34 cellular contexts compared by ENCODE assay signal in genomic region chr11:58390551-58391063, GRCh38. TPM values are rescaled to one million over a fixed set of nuclear protein-coding genes. Genes with fewer than 3 reads are reported as not detected.
"Had no signal": no experiment of that assay in that cellular context is flagged by ENCODE, and none has a peak within 500 bp of the region (broad histone marks: within the 10 kb centered on the region; RNA-seq: fewer than 3 reads in every experiment).

No MANE protein-coding gene starts in this region.

- H3K36me3 ChIP-seq: breast epithelium, MG63, Peyer's patch, WERI-Rb-1 had no signal

- H3K27ac ChIP-seq: breast epithelium, Peyer's patch, RWPE1, SK-N-MC, WERI-Rb-1 had no signal

- H3K4me1 ChIP-seq: breast epithelium, Peyer's patch had no signal

- H3K4me3 ChIP-seq: breast epithelium, MG63, Peyer's patch, SK-N-MC had no signal

- DNase-seq: activated CD4-positive, alpha-beta memory T cell treated with anti-CD3 and anti-CD28 coated beads, Interleukin-2, amount 10 ng/mL, durations not matched to agents 7 days and 5 days; activated CD4-positive, alpha-beta T cell treated with anti-CD3 and anti-CD28 coated beads for 36 hours; activated CD4-positive, alpha-beta T cell treated with anti-CD3 and anti-CD28 coated beads, Interleukin-2, amount 50 U/mL, for 1 hour; activated gamma-delta T cell treated with Interleukin-2 at 50 U/mL for 16 hours; activated naive CD4-positive, alpha-beta T cell treated with anti-CD3 and anti-CD28 coated beads, Interleukin-2, amount 10 ng/mL, durations not matched to agents 7 days and 5 days; activated naive CD8-positive, alpha-beta T cell treated with anti-CD3 and anti-CD28 coated beads for 36 hours; activated T-cell treated with anti-CD3 and anti-CD28 coated beads, Interleukin-2, amount 50 U/mL, for 72 hours; anterior cingulate cortex; central memory CD4-positive, alpha-beta T cell; MG63; MV-4-11; NCI-H1092 treated with DMSO at 0.1 percent for 48 hours; NCI-H1417 treated with DMSO at 0.1 percent for 48 hours; NCI-H1694; NCI-H2029; NCI-H2107; NCI-H2171 treated with DMSO at 0.1 percent for 48 hours; NCI-H226; NCI-H526; NCI-H774; NK-92 treated with Interleukin-12 subunit alpha and Interleukin-12 subunit beta, amount 100 ng/mL, for 24 hours; OCI-M1; Peyer's patch; SIG-M5; T-helper 1 cell; WERI-Rb-1 had no signal

- H3K27me3 ChIP-seq: breast epithelium, MG63, Peyer's patch had no signal

- ATAC-seq: activated CD4-positive, alpha-beta T cell treated with anti-CD3 and anti-CD28 coated beads for 36 hours; activated T-cell treated with anti-CD3 and anti-CD28 coated beads, Interleukin-2, amount 50 U/mL, for 72 hours had no signal

- H3K9me3 ChIP-seq: breast epithelium, Peyer's patch had no signal

RNA-seq across cellular contexts. Expression of gene OR5B3, which starts 16.1 kb away (rescaled TPM):
- total RNA-seq: activated CD4-positive, alpha-beta memory T cell treated with anti-CD3 and anti-CD28 coated beads, Interleukin-2, amount 10 ng/mL, durations not matched to agents 7 days and 5 days; activated CD4-positive, alpha-beta T cell treated with anti-CD3 and anti-CD28 coated beads for 36 hours; activated CD8-positive, alpha-beta memory T cell treated with anti-CD3 and anti-CD28 coated beads for 36 hours; activated naive CD8-positive, alpha-beta T cell treated with anti-CD3 and anti-CD28 coated beads for 36 hours; activated T-cell treated with anti-CD3 and anti-CD28 coated beads, Interleukin-2, amount 50 U/mL, for 72 hours; activated T-helper 2 cell treated with anti-CD3 and anti-CD28 coated beads, Interferon-gamma antibody, Interleukin-2, Interleukin-4, amounts not matched to agents 10 μg/mL and 5 μg/mL and 100 μg/mL, durations not matched to agents 14 hours and 24 hours and 36 hours; breast epithelium; NCI-H460; Peyer's patch; T-helper 2 cell treated with Interferon-gamma antibody and Interleukin-4, amounts not matched to agents 100 ng/mL and 5 ng/mL, for 36 hours had no signal
- polyA plus RNA-seq: adipose tissue had no signal

RNA-seq across cellular contexts. Expression of gene OR5B17, which starts 31.7 kb away (rescaled TPM):
- total RNA-seq: activated CD4-positive, alpha-beta memory T cell treated with anti-CD3 and anti-CD28 coated beads, Interleukin-2, amount 10 ng/mL, durations not matched to agents 7 days and 5 days; activated CD4-positive, alpha-beta T cell treated with anti-CD3 and anti-CD28 coated beads for 36 hours; activated CD8-positive, alpha-beta memory T cell treated with anti-CD3 and anti-CD28 coated beads for 36 hours; activated naive CD8-positive, alpha-beta T cell treated with anti-CD3 and anti-CD28 coated beads for 36 hours; activated T-cell treated with anti-CD3 and anti-CD28 coated beads, Interleukin-2, amount 50 U/mL, for 72 hours; activated T-helper 2 cell treated with anti-CD3 and anti-CD28 coated beads, Interferon-gamma antibody, Interleukin-2, Interleukin-4, amounts not matched to agents 10 μg/mL and 5 μg/mL and 100 μg/mL, durations not matched to agents 14 hours and 24 hours and 36 hours; breast epithelium; NCI-H460; Peyer's patch; T-helper 2 cell treated with Interferon-gamma antibody and Interleukin-4, amounts not matched to agents 100 ng/mL and 5 ng/mL, for 36 hours had no signal
- polyA plus RNA-seq: adipose tissue had no signal

RNA-seq across cellular contexts. Expression of gene OR5B2, which starts 37.3 kb away (rescaled TPM):
- total RNA-seq: activated CD4-positive, alpha-beta memory T cell treated with anti-CD3 and anti-CD28 coated beads, Interleukin-2, amount 10 ng/mL, durations not matched to agents 7 days and 5 days; activated CD4-positive, alpha-beta T cell treated with anti-CD3 and anti-CD28 coated beads for 36 hours; activated CD8-positive, alpha-beta memory T cell treated with anti-CD3 and anti-CD28 coated beads for 36 hours; activated naive CD8-positive, alpha-beta T cell treated with anti-CD3 and anti-CD28 coated beads for 36 hours; activated T-cell treated with anti-CD3 and anti-CD28 coated beads, Interleukin-2, amount 50 U/mL, for 72 hours; activated T-helper 2 cell treated with anti-CD3 and anti-CD28 coated beads, Interferon-gamma antibody, Interleukin-2, Interleukin-4, amounts not matched to agents 10 μg/mL and 5 μg/mL and 100 μg/mL, durations not matched to agents 14 hours and 24 hours and 36 hours; breast epithelium; NCI-H460; Peyer's patch; T-helper 2 cell treated with Interferon-gamma antibody and Interleukin-4, amounts not matched to agents 100 ng/mL and 5 ng/mL, for 36 hours had no signal
- polyA plus RNA-seq: adipose tissue had no signal

RNA-seq across cellular contexts. Expression of gene OR5B12, which starts 51.4 kb away (rescaled TPM):
- total RNA-seq: activated CD4-positive, alpha-beta memory T cell treated with anti-CD3 and anti-CD28 coated beads, Interleukin-2, amount 10 ng/mL, durations not matched to agents 7 days and 5 days; activated CD4-positive, alpha-beta T cell treated with anti-CD3 and anti-CD28 coated beads for 36 hours; activated CD8-positive, alpha-beta memory T cell treated with anti-CD3 and anti-CD28 coated beads for 36 hours; activated naive CD8-positive, alpha-beta T cell treated with anti-CD3 and anti-CD28 coated beads for 36 hours; activated T-helper 2 cell treated with anti-CD3 and anti-CD28 coated beads, Interferon-gamma antibody, Interleukin-2, Interleukin-4, amounts not matched to agents 10 μg/mL and 5 μg/mL and 100 μg/mL, durations not matched to agents 14 hours and 24 hours and 36 hours; breast epithelium; NCI-H460; Peyer's patch; T-helper 2 cell treated with Interferon-gamma antibody and Interleukin-4, amounts not matched to agents 100 ng/mL and 5 ng/mL, for 36 hours had no signal
- polyA plus RNA-seq: adipose tissue had no signal
